In the genomic region with DNA sequence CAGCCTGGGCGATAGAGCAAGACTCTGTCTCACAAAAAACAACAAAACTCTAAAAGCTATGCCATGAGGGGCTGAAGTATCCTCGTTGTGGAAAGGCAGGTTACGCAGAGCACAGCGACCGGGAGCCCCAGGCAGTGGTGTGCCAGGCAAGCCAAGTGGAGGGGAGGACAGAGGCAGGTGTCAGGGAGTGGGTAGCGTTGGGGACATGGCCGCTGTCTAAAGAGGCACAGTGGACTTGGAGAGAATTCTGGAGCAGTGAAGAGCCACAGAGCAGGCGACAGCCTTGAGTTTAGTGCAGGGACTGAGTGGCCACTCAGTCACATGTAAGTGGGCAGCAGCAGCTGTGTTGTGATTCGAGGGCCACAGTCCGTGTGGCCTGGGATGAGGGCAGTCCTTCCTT, we compare ENCODE assay signal across 21 cellular contexts.
"Had no signal": no experiment of that assay in that cellular context is flagged by ENCODE, and none has a peak within 500 bp of the region (broad histone marks: within the 10 kb centered on the region; RNA-seq: fewer than 3 reads in every experiment).

No MANE protein-coding gene starts in this region.

- H3K36me3 ChIP-seq: MG63, SJSA1 had no signal

- H3K27me3 ChIP-seq: MG63, SJSA1 had no signal

- FAIRE-seq: RCC 7860 had no signal

- H3K4me3 ChIP-seq: MG63, SJSA1, SK-N-MC had no signal

- DNase-seq: KG1, MG63, NCI-H1105, NCI-H1417, NCI-H1436 treated with DMSO at 0.1 percent for 48 hours, NCI-H1694, NCI-H187 treated with DMSO at 0.1 percent for 48 hours, NCI-H2029 treated with DMSO at 0.1 percent for 48 hours, NCI-H2171, NCI-H226, NCI-H446, NCI-H510A, NCI-H524 treated with DMSO at 0.1 percent for 48 hours, NCI-H69, NCI-H774, Right ventricle myocardium superior, RPMI8226, SIG-M5 had no signal
